ENCODE assay signal across 26 cellular contexts in genomic region chr4:76737180-76737579, GRCh38.
DNase-seq lines count a peak whose midpoint lies in the region; ATAC-seq and TF ChIP-seq lines count a peak whose summit lies in the region.
"Had no signal": no experiment of that assay in that cellular context is flagged by ENCODE, and none has a peak within 500 bp of the region (broad histone marks: within the 10 kb centered on the region; RNA-seq: fewer than 3 reads in every experiment).

No MANE protein-coding gene starts in this region.

- H3K4me3 Mint-ChIP-seq in nephron progenitor cell: no peak overlapping the region
- H3K4me3 Mint-ChIP-seq in stimulated activated naive B cell treated with anti-CD40 and anti-IgM and Interleukin-4, amounts not matched to agents 10 μg/mL and 1 μg/mL and 100 μg/mL, for 72 hours: no peak overlapping the region
- H3K4me3 Mint-ChIP-seq: activated CD4-positive, alpha-beta T cell treated with anti-CD3 and anti-CD28 coated beads, Interleukin-2, amount 10 ng/mL, durations not matched to agents 24 days and 14 days; activated naive CD4-positive, alpha-beta T cell treated with anti-CD3 and anti-CD28 coated beads for 36 hours; CD4-positive, alpha-beta T cell had no signal

- TF ChIP-seq POLR2A in esophagus squamous epithelium (IDR thresholded peaks at IDR 0.05) (no peak), uterus (IDR thresholded peaks at IDR 0.05) (no peak), gastrocnemius medialis (IDR thresholded peaks at IDR 0.05) (no peak)

- no peak overlapping the region for H3K4me3 ChIP-seq in esophagus squamous epithelium
- H3K4me3 ChIP-seq in uterus: no peak overlapping the region
- no peak overlapping the region for H3K4me3 ChIP-seq in gastrocnemius medialis
- H3K4me3 ChIP-seq: testis had no signal

- H3K36me3 Mint-ChIP-seq in nephron progenitor cell (ENCODE audit: low read depth): peaks cover 75% of the 10 kb centered on the region
- H3K36me3 Mint-ChIP-seq in stimulated activated naive B cell treated with anti-CD40 and anti-IgM and Interleukin-4, amounts not matched to agents 10 μg/mL and 1 μg/mL and 100 μg/mL, for 72 hours: no peaks in the 10 kb centered on the region

- H3K27ac ChIP-seq in esophagus squamous epithelium: peak overlapping the region; percentile 27 to 88 (median 76)
- peak overlapping the region; percentile 80 to 83 for H3K27ac ChIP-seq in uterus
- no peak overlapping the region for H3K27ac ChIP-seq in gastrocnemius medialis
- H3K27ac ChIP-seq: epithelial cell of prostate, testis, WERI-Rb-1 had no signal

- no peaks in the 10 kb centered on the region for H3K9me3 Mint-ChIP-seq in nephron progenitor cell
- H3K9me3 Mint-ChIP-seq in stimulated activated naive B cell treated with anti-CD40 and anti-IgM and Interleukin-4, amounts not matched to agents 10 μg/mL and 1 μg/mL and 100 μg/mL, for 72 hours: no peaks in the 10 kb centered on the region
- H3K9me3 Mint-ChIP-seq: activated CD4-positive, alpha-beta T cell treated with anti-CD3 and anti-CD28 coated beads, Interleukin-2, amount 10 ng/mL, durations not matched to agents 24 days and 14 days; activated naive CD4-positive, alpha-beta T cell treated with anti-CD3 and anti-CD28 coated beads for 36 hours; activated T-cell treated with anti-CD3 and anti-CD28 coated beads, Interleukin-2, amount 50 U/mL, for 72 hours; CD4-positive, alpha-beta T cell had no signal

- WGBS in esophagus squamous epithelium, 2 donors: 57 to 72% methylated on average over 2 of the region's 2 CpGs

- H3K27me3 Mint-ChIP-seq in nephron progenitor cell (ENCODE audit: low read depth, poor library complexity): no peaks in the 10 kb centered on the region
- H3K27me3 Mint-ChIP-seq in stimulated activated naive B cell treated with anti-CD40 and anti-IgM and Interleukin-4, amounts not matched to agents 10 μg/mL and 1 μg/mL and 100 μg/mL, for 72 hours: peaks cover 0 to 4% of the 10 kb centered on the region in 2 donors

- H3K36me3 ChIP-seq in esophagus squamous epithelium: peaks cover 0 to 41% (median 0%) of the 10 kb centered on the region in 3 donors
- H3K36me3 ChIP-seq in uterus: no peaks in the 10 kb centered on the region
- no peaks in the 10 kb centered on the region for H3K36me3 ChIP-seq in gastrocnemius medialis

- DNase-seq in esophagus squamous epithelium (lab: John Stamatoyannopoulos, UW) (no peak), nephron progenitor cell (no peak), uterus (no peak), gastrocnemius medialis (no peak), medulla oblongata (ENCODE audit: extremely low spot score) (no peak)
- no peak for DNase-seq in stimulated activated naive B cell treated with anti-CD40 and anti-IgM and Interleukin-4, amounts not matched to agents 10 μg/mL and 1 μg/mL and 100 μg/mL, for 72 hours
- DNase-seq: activated CD4-positive, alpha-beta T cell treated with anti-CD3 and anti-CD28 coated beads, Interleukin-2, amount 10 ng/mL, durations not matched to agents 24 days and 14 days; activated naive CD4-positive, alpha-beta T cell treated with anti-CD3 and anti-CD28 coated beads for 36 hours; activated T-cell treated with anti-CD3 and anti-CD28 coated beads, Interleukin-2, amount 50 U/mL, for 72 hours; amygdala; CD4-positive, alpha-beta T cell; central memory CD4-positive, alpha-beta T cell; DMS 273 treated with DMSO at 0.1 percent for 48 hours; Karpas-422; kidney; NCI-H1694; NCI-H69; nucleus accumbens; stimulated activated CD4-positive, alpha-beta T cell treated with anti-CD3 and anti-CD28 coated beads, Interleukin-4, amount 100 ng/mL, for 1 hour; stimulated activated naive CD4-positive, alpha-beta T cell; T-helper 2 cell; testis; WERI-Rb-1 had no signal

- peaks cover 38% of the 10 kb centered on the region for H3K4me1 Mint-ChIP-seq in nephron progenitor cell
- H3K4me1 Mint-ChIP-seq in stimulated activated naive B cell treated with anti-CD40 and anti-IgM and Interleukin-4, amounts not matched to agents 10 μg/mL and 1 μg/mL and 100 μg/mL, for 72 hours: peaks cover 5 to 6% of the 10 kb centered on the region in 2 donors

- intact Hi-C loops in esophagus squamous epithelium (cut with DNase I) (loop anchor here (10.0 kb wide), 1 partner anchor 222 kb away; no protein-coding TSS in a partner anchor), uterus (cut with DNase I; ENCODE audit: low total_unique reads) (no loop called here), gastrocnemius medialis (cut with DNase I; ENCODE audit: low total_unique reads) (no loop called here)

- TF ChIP-seq CTCF in esophagus squamous epithelium (IDR thresholded peaks at IDR 0.05) (no peak), nephron progenitor cell (IDR thresholded peaks at IDR 0.05) (no peak), uterus (IDR thresholded peaks at IDR 0.05) (no peak), gastrocnemius medialis (IDR thresholded peaks at IDR 0.05 in 4 of 5, conservative IDR thresholded peaks at IDR 0.05 in 1 of 5) (no peak)

- no peaks in the 10 kb centered on the region for H3K27me3 ChIP-seq in esophagus squamous epithelium
- no peaks in the 10 kb centered on the region for H3K27me3 ChIP-seq in uterus
- H3K27me3 ChIP-seq in gastrocnemius medialis: no peaks in the 10 kb centered on the region
- H3K27me3 ChIP-seq: testis had no signal

- ATAC-seq in SK-N-SH treated with all-trans-retinoic acid at 6 μM for 48 hours: no peak
- no peak for ATAC-seq in gastrocnemius medialis
- no peak for ATAC-seq in stimulated activated naive B cell treated with anti-CD40 and anti-IgM and Interleukin-4, amounts not matched to agents 10 μg/mL and 1 μg/mL and 100 μg/mL, for 72 hours (replicated peaks)
- ATAC-seq: activated T-cell treated with anti-CD3 and anti-CD28 coated beads, Interleukin-2, amount 50 U/mL, for 72 hours; HCT116 had no signal

- H3K27ac Mint-ChIP-seq in nephron progenitor cell: peak overlapping the region; percentile 43
- H3K27ac Mint-ChIP-seq in stimulated activated naive B cell treated with anti-CD40 and anti-IgM and Interleukin-4, amounts not matched to agents 10 μg/mL and 1 μg/mL and 100 μg/mL, for 72 hours: no peak overlapping the region
- H3K27ac Mint-ChIP-seq: activated CD4-positive, alpha-beta T cell treated with anti-CD3 and anti-CD28 coated beads, Interleukin-2, amount 10 ng/mL, durations not matched to agents 24 days and 14 days; activated T-cell treated with anti-CD3 and anti-CD28 coated beads, Interleukin-2, amount 50 U/mL, for 72 hours; CD4-positive, alpha-beta T cell had no signal

- H3K9me3 ChIP-seq in esophagus squamous epithelium (no peaks in the 10 kb centered on the region), uterus (no peaks in the 10 kb centered on the region), gastrocnemius medialis (no peaks in the 10 kb centered on the region)
- H3K9me3 ChIP-seq: testis had no signal

- in situ Hi-C loops in gastrocnemius medialis (cut with MboI; ENCODE audit: low sequenced_read_pairs in 4 of 4): no loop called here

- H3K4me1 ChIP-seq in esophagus squamous epithelium: peaks cover 0 to 23% (median 0%) of the 10 kb centered on the region in 3 donors
- peaks cover 0 to 10% of the 10 kb centered on the region in 2 donors for H3K4me1 ChIP-seq in uterus
- H3K4me1 ChIP-seq in gastrocnemius medialis: no peaks in the 10 kb centered on the region

TF ChIP-seq in SK-N-SH treated with all-trans-retinoic acid at 6 μM for 48 hours, 23 proteins besides CTCF, POLR2A, EP300 and RAD21:
- no peak for TF ChIP-seq SNAI2 (CRISPR knock-in tag; IDR thresholded peaks at IDR 0.05)
- TF ChIP-seq ZFP30 (CRISPR knock-in tag; IDR thresholded peaks at IDR 0.05): no peak
- TF ChIP-seq, protein P1, sequence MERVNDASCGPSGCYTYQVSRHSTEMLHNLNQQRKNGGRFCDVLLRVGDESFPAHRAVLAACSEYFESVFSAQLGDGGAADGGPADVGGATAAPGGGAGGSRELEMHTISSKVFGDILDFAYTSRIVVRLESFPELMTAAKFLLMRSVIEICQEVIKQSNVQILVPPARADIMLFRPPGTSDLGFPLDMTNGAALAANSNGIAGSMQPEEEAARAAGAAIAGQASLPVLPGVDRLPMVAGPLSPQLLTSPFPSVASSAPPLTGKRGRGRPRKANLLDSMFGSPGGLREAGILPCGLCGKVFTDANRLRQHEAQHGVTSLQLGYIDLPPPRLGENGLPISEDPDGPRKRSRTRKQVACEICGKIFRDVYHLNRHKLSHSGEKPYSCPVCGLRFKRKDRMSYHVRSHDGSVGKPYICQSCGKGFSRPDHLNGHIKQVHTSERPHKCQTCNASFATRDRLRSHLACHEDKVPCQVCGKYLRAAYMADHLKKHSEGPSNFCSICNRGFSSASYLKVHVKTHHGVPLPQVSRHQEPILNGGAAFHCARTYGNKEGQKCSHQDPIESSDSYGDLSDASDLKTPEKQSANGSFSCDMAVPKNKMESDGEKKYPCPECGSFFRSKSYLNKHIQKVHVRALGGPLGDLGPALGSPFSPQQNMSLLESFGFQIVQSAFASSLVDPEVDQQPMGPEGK (CRISPR knock-in tag; IDR thresholded peaks at IDR 0.05; ENCODE audit: borderline replicate concordance): no peak
- peak; percentile 89 for TF ChIP-seq ZNF8 (CRISPR knock-in tag; IDR thresholded peaks at IDR 0.05)

Comparison
In these comparisons a context has a peak if more than half of its experiments do, and no peak if none do; other contexts are left out.
1. H3K27ac ChIP-seq: peak in esophagus squamous epithelium (4 of 4) and uterus (2 of 2); none in gastrocnemius medialis (0 of 4).